26 cellular contexts compared by ENCODE assay signal in genomic region chr9:134811079-134811672, GRCh38.
DNase-seq lines count a peak whose midpoint lies in the region; ATAC-seq and TF ChIP-seq lines count a peak whose summit lies in the region.
"Had no signal": no experiment of that assay in that cellular context is flagged by ENCODE, and none has a peak within 500 bp of the region (broad histone marks: within the 10 kb centered on the region; RNA-seq: fewer than 3 reads in every experiment).

No MANE protein-coding gene starts in this region.

- no peak overlapping the region for H3K4me3 ChIP-seq in H7 (ENCODE audit: insufficient read depth, low read depth, low read length)
- no peak overlapping the region for H3K4me3 ChIP-seq in iPS-20b (ENCODE audit: low read length)
- H3K4me3 ChIP-seq in sigmoid colon = no peak overlapping the region
- H3K4me3 ChIP-seq: esophagus muscularis mucosa, gastrocnemius medialis, HAP-1, MG63 had no signal

- H3K4me1 ChIP-seq in iPS-20b (ENCODE audit: insufficient read depth, low read length) (peaks cover 17% of the 10 kb centered on the region; the same call in 1 of the 2 replicates), sigmoid colon (peaks cover 0 to 37% (median 14%) of the 10 kb centered on the region in 4 donors)
- H3K4me1 ChIP-seq: HAP-1 had no signal

- no peaks in the 10 kb centered on the region for H3K36me3 ChIP-seq in H7 (replicated peaks; ENCODE audit: control insufficient read depth, insufficient read depth, low read length)
- H3K36me3 ChIP-seq in iPS-20b (ENCODE audit: insufficient read depth, low read depth, low read length) = no peaks in the 10 kb centered on the region
- peaks cover 16 to 81% (median 49%) of the 10 kb centered on the region in 4 donors for H3K36me3 ChIP-seq in sigmoid colon
- H3K36me3 ChIP-seq: gastrocnemius medialis, HAP-1 had no signal

- TF ChIP-seq CTCF in WTC11 (IDR thresholded peaks at IDR 0.05) (no peak), sigmoid colon (IDR thresholded peaks at IDR 0.05) (no peak), omental fat pad (IDR thresholded peaks at IDR 0.05) (no peak)

- H3K9ac ChIP-seq in iPS-20b (ENCODE audit: low read depth, low read length) = no peak overlapping the region

- no peak for TF ChIP-seq EP300 in sigmoid colon (IDR thresholded peaks at IDR 0.05)

- ATAC-seq in WTC11 (no peak), omental fat pad (ENCODE audit: low FRiP score) (no peak)
- ATAC-seq: gastrocnemius medialis; stimulated activated naive CD8-positive, alpha-beta T cell treated with anti-CD3 and anti-CD28 coated beads, Interleukin-15, Interleukin-2, amounts not matched to agents 100 U/mL and 50 U/mL, for 24 hours had no signal

- H3K36me3 Mint-ChIP-seq in WTC11 = no peaks in the 10 kb centered on the region
- H3K36me3 Mint-ChIP-seq: CD14-positive monocyte had no signal

- no peaks in the 10 kb centered on the region for H3K27me3 ChIP-seq in H7 (ENCODE audit: control insufficient read depth, insufficient read depth, low read length)
- H3K27me3 ChIP-seq in iPS-20b (ENCODE audit: insufficient read depth, low read length) = no peaks in the 10 kb centered on the region
- no peaks in the 10 kb centered on the region for H3K27me3 ChIP-seq in sigmoid colon
- H3K27me3 ChIP-seq: brain microvascular endothelial cell, esophagus muscularis mucosa, gastrocnemius medialis, MG63 had no signal

- DNase-seq in H7 (peak; percentile 92), WTC11 (ENCODE audit: low spot score) (no peak), sigmoid colon (no peak), omental fat pad (ENCODE audit: low spot score) (no peak), mucosa of gallbladder (ENCODE audit: low spot score) (no peak), posterior cingulate gyrus (no peak)
- no peak for DNase-seq in activated T-cell treated with anti-CD3 and anti-CD28 coated beads, Interleukin-2, amount 50 U/mL, for 1 hour
- DNase-seq: activated CD4-positive, alpha-beta memory T cell treated with anti-CD3 and anti-CD28 coated beads, Interleukin-2, amount 10 ng/mL, durations not matched to agents 7 days and 5 days; activated CD4-positive, CD25-positive, alpha-beta regulatory T cell treated with anti-CD3 and anti-CD28 coated beads, Interleukin-2, amount 50 U/mL, for 72 hours; activated effector memory CD4-positive, alpha-beta T cell treated with Interleukin-2 at 50 U/mL for 16 hours; Calu3; effector memory CD4-positive, alpha-beta T cell; gastrocnemius medialis; hippocampal formation; KBM-7; MG63; NCI-H1417 treated with DMSO at 0.1 percent for 48 hours; OCI-M1; retina; Right ventricle myocardium superior; stimulated activated naive CD8-positive, alpha-beta T cell treated with anti-CD3 and anti-CD28 coated beads, Interleukin-15, Interleukin-2, amounts not matched to agents 100 U/mL and 50 U/mL, for 24 hours had no signal

- no peaks in the 10 kb centered on the region for H3K27me3 Mint-ChIP-seq in WTC11 (ENCODE audit: low read depth)
- H3K27me3 Mint-ChIP-seq: activated CD4-positive, alpha-beta memory T cell treated with anti-CD3 and anti-CD28 coated beads, Interleukin-2, amount 10 ng/mL, durations not matched to agents 7 days and 5 days had no signal

- intact Hi-C loops in sigmoid colon (cut with DNase I) = no loop called here
- intact Hi-C loops in posterior cingulate gyrus (cut with DNase I) = no loop called here

- 86 to 87% methylated on average over 22 of the region's 22 CpGs for WGBS in sigmoid colon, 2 donors

- H3K27ac ChIP-seq in iPS-20b (ENCODE audit: low read length) = peak overlapping the region; percentile 5
- peak overlapping the region in 3 of 4 donors; percentile 18 to 57 (median 43) for H3K27ac ChIP-seq in sigmoid colon
- H3K27ac ChIP-seq: esophagus muscularis mucosa, gastrocnemius medialis had no signal

- H3K9me3 ChIP-seq in iPS-20b (ENCODE audit: insufficient read depth, low read depth, low read length) (no peaks in the 10 kb centered on the region), sigmoid colon (no peaks in the 10 kb centered on the region)
- H3K9me3 ChIP-seq: esophagus muscularis mucosa, gastrocnemius medialis, HAP-1, MG63 had no signal

- no peak for TF ChIP-seq POLR2A in sigmoid colon (IDR thresholded peaks at IDR 0.05)

- no peaks in the 10 kb centered on the region for H3K9me3 Mint-ChIP-seq in WTC11
- H3K9me3 Mint-ChIP-seq: activated CD4-positive, alpha-beta memory T cell treated with anti-CD3 and anti-CD28 coated beads, Interleukin-2, amount 10 ng/mL, durations not matched to agents 7 days and 5 days had no signal

- CTCF ChIA-PET in WTC11 (lab: Charles Lee) = interaction anchor here (0.6 to 2.0 kb wide), 6 partner anchors 27 to 171 kb away, joined by 3 to 7 read pairs (median 4); no protein-coding TSS in a partner anchor

- no peak overlapping the region for H3K4me3 Mint-ChIP-seq in WTC11
- H3K4me3 Mint-ChIP-seq: activated CD4-positive, alpha-beta memory T cell treated with anti-CD3 and anti-CD28 coated beads, Interleukin-2, amount 10 ng/mL, durations not matched to agents 7 days and 5 days; CD14-positive monocyte had no signal

- POLR2A ChIA-PET in WTC11 (lab: Charles Lee) = no interaction called here

- peaks cover 28% of the 10 kb centered on the region for H3K4me1 Mint-ChIP-seq in WTC11
- H3K4me1 Mint-ChIP-seq: activated CD4-positive, alpha-beta memory T cell treated with anti-CD3 and anti-CD28 coated beads, Interleukin-2, amount 10 ng/mL, durations not matched to agents 7 days and 5 days; CD14-positive monocyte had no signal

- H3K27ac Mint-ChIP-seq in WTC11 = peak overlapping the region; percentile 96; the same call in 1 of the 2 replicates
- H3K27ac Mint-ChIP-seq: activated CD4-positive, alpha-beta memory T cell treated with anti-CD3 and anti-CD28 coated beads, Interleukin-2, amount 10 ng/mL, durations not matched to agents 7 days and 5 days; CD14-positive monocyte had no signal

TF ChIP-seq in WTC11, 78 proteins besides CTCF, POLR2A, EP300 and RAD21:
- TF ChIP-seq ZNF423 (CRISPR knock-in tag; IDR thresholded peaks at IDR 0.05) = peak; percentile 88
- no peak for TF ChIP-seq SMAD3 (CRISPR knock-in tag; IDR thresholded peaks at IDR 0.05; ENCODE audit: borderline replicate concordance)
- TF ChIP-seq TEAD1 (CRISPR knock-in tag; IDR thresholded peaks at IDR 0.05) = 0 out of 2 replicates have a peak, but pooled peaks have one; percentile 27
